ENCODE assay signal across 10 cellular contexts in the genomic region with DNA sequence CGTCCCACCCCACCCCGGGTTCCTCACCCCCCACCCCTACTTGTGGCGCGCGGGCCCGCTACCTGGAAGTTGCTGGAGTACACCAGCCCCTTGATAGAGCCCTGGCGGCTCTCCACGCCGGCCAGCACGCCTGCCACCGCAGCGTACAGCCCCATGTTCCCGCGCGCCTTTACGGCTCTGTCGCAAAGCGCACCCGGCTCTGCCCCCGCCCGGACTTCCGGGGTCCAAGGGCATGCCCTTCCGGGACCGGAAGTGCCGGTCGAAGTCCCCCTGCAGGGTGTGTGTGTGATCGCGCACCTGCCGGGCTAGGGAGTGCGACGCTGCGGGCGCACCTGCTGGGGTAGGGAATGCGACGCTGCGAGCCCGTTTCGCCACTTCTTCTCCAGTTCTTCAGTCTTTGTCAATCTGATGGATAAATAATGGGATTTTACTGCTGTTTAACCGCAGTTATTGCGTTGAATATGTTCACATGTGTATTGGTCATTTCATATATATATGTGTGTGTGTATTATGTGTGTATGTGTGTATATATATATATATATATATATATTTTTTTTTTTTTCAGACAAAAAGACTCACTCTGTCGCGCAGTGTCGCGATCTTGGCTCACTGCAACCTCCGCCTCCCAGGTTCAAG. TPM values are rescaled to one million over a fixed set of nuclear protein-coding genes. Genes with fewer than 3 reads are reported as not detected.
DNase-seq lines count a peak whose midpoint lies in the region; ATAC-seq and TF ChIP-seq lines count a peak whose summit lies in the region.
"Not testable (repeated sequence)": the region's sequence is repeated elsewhere in the genome, so short reads cannot be mapped to it uniquely, and the experiment has no call there.
"Had no signal": no experiment of that assay in that cellular context is flagged by ENCODE, and none has a peak within 500 bp of the region (broad histone marks: within the 10 kb centered on the region; RNA-seq: fewer than 3 reads in every experiment).

No MANE protein-coding gene starts in this region.

- CTCF ChIA-PET in Panc1 (lab: Charles Lee), result not testable (repeated sequence)

- intact Hi-C loops in Panc1 (cut with micrococcal nuclease; ENCODE audit: unreplicated experiment); vagina (cut with DNase I): not testable (repeated sequence)

- TF ChIP-seq CTCF in Panc1 (IDR thresholded peaks at IDR 0.05); foreskin keratinocyte (conservative IDR thresholded peaks at IDR 0.05); neural crest cell (conservative IDR thresholded peaks at IDR 0.05); vagina (IDR thresholded peaks at IDR 0.05): not testable (repeated sequence)

- not testable (repeated sequence) for H3K4me1 ChIP-seq in Panc1 (ENCODE audit: control insufficient read depth, insufficient read depth, low read length); foreskin keratinocyte; vagina

- not testable (repeated sequence) for H3K27ac ChIP-seq in Panc1 (ENCODE audit: low read length); foreskin keratinocyte; vagina

- in situ Hi-C loops in Panc1 (cut with HindIII; ENCODE audit: low pct_unique_long_range_greater_than_20kb, low sequenced_read_pairs), result not testable (repeated sequence)

- not testable (repeated sequence) for H3K36me3 Mint-ChIP-seq in activated naive CD8-positive, alpha-beta T cell treated with anti-CD3 and anti-CD28 coated beads for 36 hours; neural crest cell (ENCODE audit: low read depth)

- POLR2A ChIA-PET in Panc1 (lab: Charles Lee), result not testable (repeated sequence)

- not testable (repeated sequence) for H3K27me3 ChIP-seq in Panc1 (ENCODE audit: control insufficient read depth, insufficient read depth, low read length); foreskin keratinocyte; vagina

- peak overlapping the region; percentile 73 for H3K4me3 Mint-ChIP-seq in activated naive CD8-positive, alpha-beta T cell treated with anti-CD3 and anti-CD28 coated beads for 36 hours
- H3K4me3 Mint-ChIP-seq in neural crest cell, result peak overlapping the region; percentile 81

- not testable (repeated sequence) for H3K9me3 Mint-ChIP-seq in activated naive CD8-positive, alpha-beta T cell treated with anti-CD3 and anti-CD28 coated beads for 36 hours; neural crest cell

- H3K36me3 ChIP-seq in Panc1 (ENCODE audit: control insufficient read depth, insufficient read depth, low read length); vagina: not testable (repeated sequence)

- ATAC-seq in GM18520 (IDR thresholded peaks at IDR 0.05; ENCODE audit: unreplicated experiment) (peak; percentile 87), GM21619 (IDR thresholded peaks at IDR 0.05; ENCODE audit: unreplicated experiment) (peak; percentile 92), HG03097 (IDR thresholded peaks at IDR 0.05; ENCODE audit: low FRiP score, unreplicated experiment) (peak; percentile 82), Panc1 (peak; percentile 96), foreskin keratinocyte (peak; percentile 78)

- not testable (repeated sequence) for H3K4me1 Mint-ChIP-seq in activated naive CD8-positive, alpha-beta T cell treated with anti-CD3 and anti-CD28 coated beads for 36 hours; neural crest cell

- H3K27ac Mint-ChIP-seq in activated naive CD8-positive, alpha-beta T cell treated with anti-CD3 and anti-CD28 coated beads for 36 hours, result peak overlapping the region; percentile 60
- not testable (repeated sequence) for H3K27ac Mint-ChIP-seq in neural crest cell (ENCODE audit: unreplicated experiment)

- not testable (repeated sequence) for H3K9me3 ChIP-seq in Panc1 (ENCODE audit: control insufficient read depth, insufficient read depth, low read depth, low read length); vagina

- not testable (repeated sequence) for DNase-seq in Panc1 (ENCODE audit: low read depth, low spot score); activated naive CD8-positive, alpha-beta T cell treated with anti-CD3 and anti-CD28 coated beads for 36 hours; foreskin keratinocyte; neural crest cell (ENCODE audit: low read depth, low spot score); vagina (ENCODE audit: extremely low spot score in 2 of 2)

- H3K27me3 Mint-ChIP-seq in activated naive CD8-positive, alpha-beta T cell treated with anti-CD3 and anti-CD28 coated beads for 36 hours; neural crest cell (ENCODE audit: low read depth): not testable (repeated sequence)

- TF ChIP-seq POLR2A in vagina (IDR thresholded peaks at IDR 0.05), result not testable (repeated sequence)

- not testable (repeated sequence) for BruUV-seq in Panc1 (replicated peaks; lab: Mats Ljungman, UMichigan)

- H3K4me3 ChIP-seq in Panc1 (ENCODE audit: low read depth in 2 of 2, low read length in 2 of 2) (peak overlapping the region; percentile 19 to 37), vagina (peak overlapping the region; percentile 26 to 40)

RNA-seq across cellular contexts. Expression of a gene that starts 14.6 kb away (rescaled TPM):
- total RNA-seq in Panc1 (2021; ENCODE audit: unreplicated experiment) (0.46 TPM), foreskin keratinocyte (0.07 TPM in 1 of 2 replicates, not detected in the other), neural crest cell (0.96 and 1.8 TPM in 2 replicates), vagina (not detected)
- 2.4 TPM for polyA plus RNA-seq in Panc1 (2012; ENCODE audit: insufficient read length)
- under 1 TPM in 1 of 2 experiments, not detected in 1; 0.35 TPM for total RNA-seq in activated naive CD8-positive, alpha-beta T cell treated with anti-CD3 and anti-CD28 coated beads for 36 hours
- polyA plus RNA-seq in foreskin keratinocyte, result 0.04 TPM in 1 of 2 replicates, not detected in the other
- total RNA-seq: SK-MEL-5 had no signal
- polyA plus RNA-seq: H1 had no signal

RNA-seq across cellular contexts. Expression of a gene that starts 29.8 kb away (rescaled TPM):
- total RNA-seq in Panc1 (2021; ENCODE audit: unreplicated experiment) (62.4 TPM), foreskin keratinocyte (17.4 and 19.2 TPM in 2 replicates), neural crest cell (68.8 and 74.3 TPM in 2 replicates), vagina (21.9 TPM)
- polyA plus RNA-seq in Panc1 (2012; ENCODE audit: insufficient read length), result 53.1 TPM
- 10 to 100 TPM; 82.5 to 86.6 TPM for total RNA-seq in activated naive CD8-positive, alpha-beta T cell treated with anti-CD3 and anti-CD28 coated beads for 36 hours
- 8.6 and 12.7 TPM in 2 replicates for polyA plus RNA-seq in foreskin keratinocyte
